ENCODE assay signal across 17 cellular contexts in the genomic region with DNA sequence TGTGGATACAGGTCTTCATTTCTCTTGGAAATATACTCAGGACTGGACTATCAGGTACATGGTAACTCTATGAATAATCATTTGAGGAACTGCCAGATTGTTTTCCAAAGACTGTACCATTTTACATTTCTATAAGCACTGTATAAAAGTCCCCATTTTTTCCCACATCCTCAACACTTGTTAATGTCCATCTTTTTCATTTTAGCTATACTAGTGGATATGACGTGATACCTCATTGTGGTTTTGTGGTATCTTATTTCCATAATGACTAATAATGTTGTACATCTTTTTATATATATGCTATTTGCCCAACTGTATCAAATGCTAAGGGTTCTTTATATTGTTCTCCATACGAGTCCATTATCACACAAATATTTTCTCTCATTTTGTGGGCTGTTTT.
"Had no signal": no experiment of that assay in that cellular context is flagged by ENCODE, and none has a peak within 500 bp of the region (broad histone marks: within the 10 kb centered on the region; RNA-seq: fewer than 3 reads in every experiment).

No MANE protein-coding gene starts in this region.

- H3K9me3 Mint-ChIP-seq: activated CD4-positive, alpha-beta memory T cell treated with anti-CD3 and anti-CD28 coated beads for 36 hours; activated T-helper 1 cell treated with anti-CD3 and anti-CD28 coated beads, Interleukin-12 subunit alpha, Interleukin-12 subunit beta, Interleukin-2, Interleukin-4 antibody, amounts not matched to agents 30 ng/mL and 10 ng/mL and 1 ng/mL, durations not matched to agents 14 hours and 24 hours and 36 hours; central memory CD8-positive, alpha-beta T cell; neural crest cell; T-helper 1 cell treated with Interleukin-12 subunit alpha and Interleukin-12 subunit beta and Interleukin-4 antibody, amounts not matched to agents 30 μg/mL and 1 μg/mL, for 36 hours had no signal

- H3K27me3 Mint-ChIP-seq: activated CD4-positive, alpha-beta memory T cell treated with anti-CD3 and anti-CD28 coated beads for 36 hours; central memory CD8-positive, alpha-beta T cell had no signal

- H3K9me3 ChIP-seq: colonic mucosa, gastroesophageal sphincter, heart left ventricle, left lung, thoracic aorta, upper lobe of left lung had no signal

- H3K4me1 Mint-ChIP-seq: central memory CD8-positive, alpha-beta T cell; neural crest cell had no signal

- H3K27ac Mint-ChIP-seq: activated CD4-positive, alpha-beta memory T cell treated with anti-CD3 and anti-CD28 coated beads for 36 hours; activated T-helper 1 cell treated with anti-CD3 and anti-CD28 coated beads, Interleukin-12 subunit alpha, Interleukin-12 subunit beta, Interleukin-2, Interleukin-4 antibody, amounts not matched to agents 30 ng/mL and 10 ng/mL and 1 ng/mL, durations not matched to agents 14 hours and 24 hours and 36 hours; T-helper 1 cell treated with Interleukin-12 subunit alpha and Interleukin-12 subunit beta and Interleukin-4 antibody, amounts not matched to agents 30 μg/mL and 1 μg/mL, for 36 hours had no signal

- DNase-seq: activated CD4-positive, alpha-beta memory T cell treated with anti-CD3 and anti-CD28 coated beads for 36 hours; activated CD4-positive, alpha-beta T cell treated with anti-CD3 and anti-CD28 coated beads for 4 hours; aorta; brain microvascular endothelial cell; colonic mucosa; heart left ventricle; left lung; retina; stimulated activated CD4-positive, alpha-beta T cell treated with anti-CD3 and anti-CD28 coated beads, Interleukin-1b, Interleukin-23, amount 100 ng/mL, for 48 hours; upper lobe of left lung had no signal

- ATAC-seq: esophagus mucosa, gastroesophageal sphincter, heart left ventricle, left lung had no signal

- H3K4me3 Mint-ChIP-seq: activated CD4-positive, alpha-beta memory T cell treated with anti-CD3 and anti-CD28 coated beads for 36 hours; activated T-helper 1 cell treated with anti-CD3 and anti-CD28 coated beads, Interleukin-12 subunit alpha, Interleukin-12 subunit beta, Interleukin-2, Interleukin-4 antibody, amounts not matched to agents 30 ng/mL and 10 ng/mL and 1 ng/mL, durations not matched to agents 14 hours and 24 hours and 36 hours; central memory CD8-positive, alpha-beta T cell; neural crest cell; T-helper 1 cell treated with Interleukin-12 subunit alpha and Interleukin-12 subunit beta and Interleukin-4 antibody, amounts not matched to agents 30 μg/mL and 1 μg/mL, for 36 hours had no signal
